In genomic region chrX:11188664-11189063, GRCh38 we compare ENCODE assay signal across 14 cellular contexts.
DNase-seq lines count a peak whose midpoint lies in the region; FAIRE-seq and TF ChIP-seq lines count a peak whose summit lies in the region.
"Had no signal": no experiment of that assay in that cellular context is flagged by ENCODE, and none has a peak within 500 bp of the region (broad histone marks: within the 10 kb centered on the region; RNA-seq: fewer than 3 reads in every experiment).

No MANE protein-coding gene starts in this region.

- H3K4me3 ChIP-seq in adipocyte (ENCODE audit: low read length) (no peak overlapping the region), keratinocyte (ENCODE audit: control insufficient read depth in 2 of 3, extremely low read depth in 1 of 3, insufficient read depth in 2 of 3, low read depth in 1 of 3, low read length in 3 of 3) (no peak overlapping the region)
- H3K4me3 ChIP-seq: left ventricle myocardium inferior, right atrium auricular region had no signal

- no peak overlapping the region for H2AFZ ChIP-seq in keratinocyte (ENCODE audit: control insufficient read depth, low read length)

- peak; percentile 62 for FAIRE-seq in keratinocyte (lab: Jason Lieb, UNC)

- H4K20me1 ChIP-seq in keratinocyte (ENCODE audit: control insufficient read depth, extremely low read depth, insufficient read depth, low read length): no peaks in the 10 kb centered on the region

- dilution Hi-C loops in keratinocyte (cut with MboI; ENCODE audit: extremely low pct_ligation_motif_present, low sequenced_read_pairs): no loop called here

- no peaks in the 10 kb centered on the region for H3K79me2 ChIP-seq in keratinocyte (ENCODE audit: control insufficient read depth, insufficient read depth, low read length)

- DNase-seq in GM03348 (ENCODE audit: low spot score) (peak; percentile 49), HK-2 (ENCODE audit: unreplicated experiment) (peak; percentile 18), adipocyte (ENCODE audit: low read depth) (peak; percentile 25), keratinocyte (ENCODE audit: low read depth, low spot score) (peak; percentile 38), NCI-H1048 (lab: John Stamatoyannopoulos, UW) (no peak), NCI-H1105 (lab: John Stamatoyannopoulos, UW) (no peak), NCI-H2081 treated with DMSO at 0.1 percent for 48 hours (lab: John Stamatoyannopoulos, UW) (no peak), COLO668 (lab: John Stamatoyannopoulos, UW; ENCODE audit: unreplicated experiment) (no peak)
- DNase-seq: CD4-positive, alpha-beta memory T cell; GDM1; hippocampal formation; left ventricle myocardium inferior; nephron progenitor cell had no signal

- H3K9ac ChIP-seq in adipocyte (ENCODE audit: low read length): no peak overlapping the region
- no peak overlapping the region for H3K9ac ChIP-seq in keratinocyte (ENCODE audit: control insufficient read depth, extremely low read depth, insufficient read depth, low read length)

- H3K36me3 ChIP-seq in adipocyte (ENCODE audit: control insufficient read depth, insufficient read depth, low read length, severe bottlenecking): peaks cover 11% of the 10 kb centered on the region
- H3K36me3 ChIP-seq in keratinocyte (ENCODE audit: control insufficient read depth in 2 of 2, extremely low read depth in 1 of 2, insufficient read depth in 2 of 2, low read length in 2 of 2): no peaks in the 10 kb centered on the region
- H3K36me3 ChIP-seq: left ventricle myocardium inferior, right atrium auricular region had no signal

- H3K4me2 ChIP-seq in keratinocyte (ENCODE audit: control insufficient read depth, extremely low read depth, insufficient read depth, low read depth, low read length): peak overlapping the region; percentile 64

- H3K4me1 ChIP-seq in adipocyte (ENCODE audit: control insufficient read depth, insufficient read depth, low read length) (peaks cover 11% of the 10 kb centered on the region), keratinocyte (ENCODE audit: control insufficient read depth, extremely low read depth, insufficient read depth, low read length) (peaks cover 27% of the 10 kb centered on the region)
- H3K4me1 ChIP-seq: left ventricle myocardium inferior, right atrium auricular region had no signal

- peak overlapping the region; percentile 56 for H3K27ac ChIP-seq in keratinocyte (ENCODE audit: control insufficient read depth, insufficient read depth, low read length)
- H3K27ac ChIP-seq: left ventricle myocardium inferior, right atrium auricular region had no signal

- H3K27me3 ChIP-seq in adipocyte (replicated peaks; ENCODE audit: control insufficient read depth, insufficient read depth, low read length) (no peaks in the 10 kb centered on the region), keratinocyte (ENCODE audit: control insufficient read depth, extremely low read depth, insufficient read depth, low read length) (no peaks in the 10 kb centered on the region)
- H3K27me3 ChIP-seq: right atrium auricular region had no signal

- TF ChIP-seq CTCF in keratinocyte (optimal IDR thresholded peaks at IDR 0.05 in 1 of 3, IDR thresholded peaks at IDR 0.05 in 1 of 3, conservative IDR thresholded peaks at IDR 0.05 in 1 of 3; ENCODE audit: extremely low read depth in 1 of 3, insufficient read depth in 2 of 3, low read length in 3 of 3): no peak

- H3K9me3 ChIP-seq in adipocyte (ENCODE audit: control insufficient read depth, low read length) (no peaks in the 10 kb centered on the region), keratinocyte (ENCODE audit: control insufficient read depth, low read depth, low read length) (no peaks in the 10 kb centered on the region)
- H3K9me3 ChIP-seq: left ventricle myocardium inferior, right atrium auricular region had no signal

- H3K9me1 ChIP-seq in keratinocyte (ENCODE audit: control insufficient read depth, extremely low read depth, insufficient read depth, low read length): no peaks in the 10 kb centered on the region

Comparison
In these comparisons a context has a peak if more than half of its experiments do, and no peak if none do; other contexts are left out.
1. DNase-seq: peak in GM03348 (single experiment), HK-2 (single experiment), adipocyte (single experiment) and keratinocyte (single experiment); none in NCI-H1048 (single experiment), NCI-H1105 (single experiment), NCI-H2081 treated with DMSO at 0.1 percent for 48 hours (single experiment) and COLO668 (single experiment).